In the genomic region with DNA sequence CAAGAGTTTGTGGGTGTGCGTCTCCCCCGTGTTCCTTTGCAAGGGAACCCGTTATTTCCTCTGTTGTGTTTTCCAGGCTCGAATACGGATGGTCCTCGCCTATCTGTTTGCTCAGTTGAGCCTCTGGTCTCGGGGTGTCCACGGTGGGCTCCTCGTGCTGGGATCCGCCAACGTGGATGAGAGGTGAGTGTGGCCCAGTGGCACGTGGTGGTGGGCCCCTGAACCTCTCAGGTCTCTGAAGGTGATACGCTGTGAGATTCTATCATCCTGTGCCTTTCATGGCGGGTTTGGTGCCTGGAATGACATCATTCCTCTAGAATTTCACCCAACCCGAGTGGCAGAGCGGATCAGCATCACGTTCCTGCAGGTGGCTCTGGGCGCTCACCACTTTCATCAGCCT, we compare ENCODE assay signal across 20 cellular contexts. TPM values are rescaled to one million over a fixed set of nuclear protein-coding genes. Genes with fewer than 3 reads are reported as not detected.
"Had no signal": no experiment of that assay in that cellular context is flagged by ENCODE, and none has a peak within 500 bp of the region (broad histone marks: within the 10 kb centered on the region; RNA-seq: fewer than 3 reads in every experiment).

No MANE protein-coding gene starts in this region.

- H3K27me3 Mint-ChIP-seq: activated CD4-positive, alpha-beta memory T cell treated with anti-CD3 and anti-CD28 coated beads for 36 hours; activated CD4-positive, alpha-beta T cell treated with anti-CD3 and anti-CD28 coated beads, Interleukin-2, amount 10 ng/mL, durations not matched to agents 7 days and 5 days; activated naive CD8-positive, alpha-beta T cell treated with anti-CD3 and anti-CD28 coated beads for 36 hours had no signal

- H3K9me3 Mint-ChIP-seq: activated CD4-positive, alpha-beta memory T cell treated with anti-CD3 and anti-CD28 coated beads for 36 hours; activated CD4-positive, alpha-beta T cell treated with anti-CD3 and anti-CD28 coated beads, Interleukin-2, amount 10 ng/mL, durations not matched to agents 7 days and 5 days; activated naive CD4-positive, alpha-beta T cell treated with anti-CD3 and anti-CD28 coated beads for 36 hours; activated naive CD8-positive, alpha-beta T cell treated with anti-CD3 and anti-CD28 coated beads for 36 hours had no signal

- H3K27me3 ChIP-seq: brain microvascular endothelial cell, cardiac muscle cell had no signal

- H3K27ac Mint-ChIP-seq: activated CD4-positive, alpha-beta memory T cell treated with anti-CD3 and anti-CD28 coated beads for 36 hours; activated CD4-positive, alpha-beta T cell treated with anti-CD3 and anti-CD28 coated beads, Interleukin-2, amount 10 ng/mL, durations not matched to agents 7 days and 5 days; activated naive CD4-positive, alpha-beta T cell treated with anti-CD3 and anti-CD28 coated beads for 36 hours; activated naive CD8-positive, alpha-beta T cell treated with anti-CD3 and anti-CD28 coated beads for 36 hours had no signal

- H3K4me3 Mint-ChIP-seq: activated CD4-positive, alpha-beta memory T cell treated with anti-CD3 and anti-CD28 coated beads for 36 hours; activated CD4-positive, alpha-beta T cell treated with anti-CD3 and anti-CD28 coated beads, Interleukin-2, amount 10 ng/mL, durations not matched to agents 7 days and 5 days; activated naive CD4-positive, alpha-beta T cell treated with anti-CD3 and anti-CD28 coated beads for 36 hours; activated naive CD8-positive, alpha-beta T cell treated with anti-CD3 and anti-CD28 coated beads for 36 hours had no signal

- DNase-seq: activated CD4-positive, alpha-beta memory T cell treated with anti-CD3 and anti-CD28 coated beads for 36 hours; activated CD4-positive, alpha-beta T cell treated with anti-CD3 and anti-CD28 coated beads, Interleukin-2, amount 10 ng/mL, durations not matched to agents 7 days and 5 days; activated CD4-positive, CD25-positive, alpha-beta regulatory T cell; activated CD8-positive, alpha-beta memory T cell treated with anti-CD3 and anti-CD28 coated beads for 24 hours; activated naive CD4-positive, alpha-beta T cell treated with anti-CD3 and anti-CD28 coated beads for 36 hours; activated naive CD8-positive, alpha-beta T cell treated with anti-CD3 and anti-CD28 coated beads for 36 hours; activated T-cell treated with anti-CD3 and anti-CD28 coated beads for 4 hours; brain microvascular endothelial cell; Karpas-422; NCI-H1105 treated with DMSO at 0.1 percent for 48 hours; NCI-H1436 treated with DMSO at 0.1 percent for 48 hours; NCI-H187; NCI-H2081; NCI-H510A treated with DMSO at 0.1 percent for 48 hours; T-helper 1 cell had no signal

- H3K27ac ChIP-seq: brain microvascular endothelial cell, cardiac muscle cell, SK-N-MC, VCaP had no signal

RNA-seq across cellular contexts. Expression of a gene that starts 41.6 kb away (rescaled TPM):
- total RNA-seq: activated CD4-positive, alpha-beta memory T cell treated with anti-CD3 and anti-CD28 coated beads for 36 hours; activated naive CD4-positive, alpha-beta T cell treated with anti-CD3 and anti-CD28 coated beads for 36 hours; activated naive CD8-positive, alpha-beta T cell treated with anti-CD3 and anti-CD28 coated beads for 36 hours; cardiac muscle cell had no signal
- polyA plus RNA-seq: cardiac muscle cell had no signal

RNA-seq across cellular contexts. Expression of a gene that starts 52.4 kb away (rescaled TPM):
- total RNA-seq: activated CD4-positive, alpha-beta memory T cell treated with anti-CD3 and anti-CD28 coated beads for 36 hours; activated naive CD4-positive, alpha-beta T cell treated with anti-CD3 and anti-CD28 coated beads for 36 hours; activated naive CD8-positive, alpha-beta T cell treated with anti-CD3 and anti-CD28 coated beads for 36 hours; cardiac muscle cell; T-helper 2 cell treated with Interferon-gamma antibody and Interleukin-4, amounts not matched to agents 100 ng/mL and 5 ng/mL, for 36 hours had no signal
- polyA plus RNA-seq: adipose tissue, cardiac muscle cell had no signal
